Comparison of ENCODE assay signal across 9 cellular contexts in genomic region chr7:87148332-87148955, GRCh38. TPM values are rescaled to one million over a fixed set of nuclear protein-coding genes. Genes with fewer than 3 reads are reported as not detected.
DNase-seq lines count a peak whose midpoint lies in the region; ATAC-seq and TF ChIP-seq lines count a peak whose summit lies in the region.
"Had no signal": no experiment of that assay in that cellular context is flagged by ENCODE, and none has a peak within 500 bp of the region (broad histone marks: within the 10 kb centered on the region; RNA-seq: fewer than 3 reads in every experiment).

No MANE protein-coding gene starts in this region.

- H3K4ac ChIP-seq in mesenchymal stem cell (ENCODE audit: low read depth in 1 of 2, low read length in 2 of 2) = no peak overlapping the region

- TF ChIP-seq CTCF in DOHH2 (IDR thresholded peaks at IDR 0.05; ENCODE audit: low read depth, low read length, poor library complexity, severe bottlenecking) (peak; percentile 87), astrocyte of the cerebellum (IDR thresholded peaks at IDR 0.05; ENCODE audit: low read depth, low read length, missing control alignments) (peak; percentile 44)

- H3K36me3 Mint-ChIP-seq in activated CD8-positive, alpha-beta memory T cell treated with anti-CD3 and anti-CD28 coated beads, Interleukin-2, amount 10 ng/mL, durations not matched to agents 7 days and 5 days = peaks cover under 1% of the 10 kb centered on the region

- H3K27ac Mint-ChIP-seq in activated CD8-positive, alpha-beta memory T cell treated with anti-CD3 and anti-CD28 coated beads, Interleukin-2, amount 10 ng/mL, durations not matched to agents 7 days and 5 days = no peak overlapping the region

- H4K20me1 ChIP-seq in DOHH2 (ENCODE audit: control insufficient read depth, insufficient read depth, low read depth, low read length) = no peaks in the 10 kb centered on the region

- H3K18ac ChIP-seq in mesenchymal stem cell (ENCODE audit: low read depth in 1 of 2, low read length in 2 of 2) = no peak overlapping the region

- no peak overlapping the region for H4K91ac ChIP-seq in mesenchymal stem cell (ENCODE audit: low read length)

- peaks cover 22% of the 10 kb centered on the region; the same call in 1 of the 2 replicates for H3F3A ChIP-seq in DOHH2 (ENCODE audit: control insufficient read depth, insufficient read depth)

- no peak overlapping the region for H4K8ac ChIP-seq in mesenchymal stem cell (ENCODE audit: low read length)

- CTCF ChIA-PET in activated CD8-positive, alpha-beta memory T cell treated with anti-CD3 and anti-CD28 coated beads, Interleukin-2, amount 10 ng/mL, durations not matched to agents 7 days and 5 days (lab: Charles Lee) = interaction anchor here (0.7 to 6.1 kb wide), 22 partner anchors 9 to 243 kb away, joined by 3 to 42 read pairs (median 4); partner anchors contain the start of genes ELAPOR2 and TMEM243

- no peak overlapping the region for H2AFZ ChIP-seq in mesenchymal stem cell (ENCODE audit: low read depth, low read length)

- H3K4me1 Mint-ChIP-seq in activated CD8-positive, alpha-beta memory T cell treated with anti-CD3 and anti-CD28 coated beads, Interleukin-2, amount 10 ng/mL, durations not matched to agents 7 days and 5 days = peaks cover 23% of the 10 kb centered on the region

- H3K4me3 ChIP-seq in DOHH2 (ENCODE audit: low read length) = no peak overlapping the region
- no peak overlapping the region for H3K4me3 ChIP-seq in Jurkat, Clone E6-1 (ENCODE audit: low read length)
- H3K4me3 ChIP-seq in astrocyte of the cerebellum (ENCODE audit: low read depth, low read length) = no peak overlapping the region
- no peak overlapping the region for H3K4me3 ChIP-seq in mesenchymal stem cell (ENCODE audit: insufficient read depth in 1 of 2, low read depth in 1 of 2, low read length in 2 of 2)
- H3K4me3 ChIP-seq in effector memory CD4-positive, alpha-beta T cell (ENCODE audit: insufficient read depth, low read depth, low read length, poor library complexity, severe bottlenecking) = no peak overlapping the region
- H3K4me3 ChIP-seq: SK-N-MC had no signal

- H3K4me1 ChIP-seq in DOHH2 (ENCODE audit: control insufficient read depth, low read length) (peaks cover 45% of the 10 kb centered on the region), mesenchymal stem cell (ENCODE audit: control insufficient read depth, insufficient read depth, low read depth, low read length) (no peaks in the 10 kb centered on the region)
- no peaks in the 10 kb centered on the region for H3K4me1 ChIP-seq in effector memory CD4-positive, alpha-beta T cell (ENCODE audit: control insufficient read depth, insufficient read depth, low read length, poor library complexity, severe bottlenecking)

- no peak overlapping the region for H3K4me3 Mint-ChIP-seq in activated CD8-positive, alpha-beta memory T cell treated with anti-CD3 and anti-CD28 coated beads, Interleukin-2, amount 10 ng/mL, durations not matched to agents 7 days and 5 days

- no peaks in the 10 kb centered on the region for H3K27me3 ChIP-seq in DOHH2 (ENCODE audit: control insufficient read depth, low read length)
- H3K27me3 ChIP-seq in mesenchymal stem cell (ENCODE audit: control insufficient read depth in 1 of 2, insufficient read depth in 1 of 2, low read length in 2 of 2) = no peaks in the 10 kb centered on the region
- H3K27me3 ChIP-seq in effector memory CD4-positive, alpha-beta T cell (replicated peaks; ENCODE audit: control insufficient read depth, insufficient read depth, low read length, poor library complexity, severe bottlenecking) = no peaks in the 10 kb centered on the region

- DNase-seq in Jurkat, Clone E6-1 (ENCODE audit: low read depth, low spot score) = peak; percentile 23
- DNase-seq in astrocyte of the cerebellum (ENCODE audit: low read depth) (peak; percentile 31), mesenchymal stem cell (peak; percentile 62), NCI-H146 (lab: John Stamatoyannopoulos, UW) (no peak)
- no peak for DNase-seq in effector memory CD4-positive, alpha-beta T cell
- DNase-seq in activated CD8-positive, alpha-beta memory T cell treated with anti-CD3 and anti-CD28 coated beads, Interleukin-2, amount 10 ng/mL, durations not matched to agents 7 days and 5 days = no peak

- H3K23ac ChIP-seq in mesenchymal stem cell (ENCODE audit: low read length in 2 of 2) = no peak overlapping the region

- H3K27ac ChIP-seq in DOHH2 (ENCODE audit: low read depth, low read length) = no peak overlapping the region
- no peak overlapping the region for H3K27ac ChIP-seq in mesenchymal stem cell (ENCODE audit: low read length, poor library complexity, severe bottlenecking)
- no peak overlapping the region for H3K27ac ChIP-seq in effector memory CD4-positive, alpha-beta T cell (ENCODE audit: insufficient read depth, low read length, poor library complexity, severe bottlenecking)
- H3K27ac ChIP-seq: SK-N-MC had no signal

- no peaks in the 10 kb centered on the region for H3K79me1 ChIP-seq in mesenchymal stem cell (replicated peaks; ENCODE audit: low read length, poor library complexity, severe bottlenecking)

- H3K9me2 ChIP-seq in DOHH2 (replicated peaks; ENCODE audit: control insufficient read depth, low read length) = no peaks in the 10 kb centered on the region

- no peaks in the 10 kb centered on the region for H3K9me3 Mint-ChIP-seq in activated CD8-positive, alpha-beta memory T cell treated with anti-CD3 and anti-CD28 coated beads, Interleukin-2, amount 10 ng/mL, durations not matched to agents 7 days and 5 days (ENCODE audit: low read depth)

- H2BK120ac ChIP-seq in mesenchymal stem cell (ENCODE audit: low read depth, low read length) = no peak overlapping the region

- H2BK12ac ChIP-seq in mesenchymal stem cell (ENCODE audit: low read length in 2 of 2) = no peak overlapping the region

- in situ Hi-C loops in astrocyte of the cerebellum (cut with HindIII; ENCODE audit: low sequenced_read_pairs) = loop anchor here (25.0 kb wide), 1 partner anchor 186 kb away; no protein-coding TSS in a partner anchor

- H3K79me2 ChIP-seq in DOHH2 (ENCODE audit: control insufficient read depth, low read length) = peaks cover 24% of the 10 kb centered on the region

- H3K36me3 ChIP-seq in DOHH2 (ENCODE audit: control insufficient read depth, low read length) (peaks cover 14% of the 10 kb centered on the region), mesenchymal stem cell (ENCODE audit: control insufficient read depth in 1 of 2, insufficient read depth in 2 of 2, low read depth in 1 of 2, low read length in 2 of 2) (no peaks in the 10 kb centered on the region)
- H3K36me3 ChIP-seq in effector memory CD4-positive, alpha-beta T cell (ENCODE audit: control insufficient read depth, insufficient read depth, low read length) = no peaks in the 10 kb centered on the region

- ATAC-seq in GM21576 (IDR thresholded peaks at IDR 0.05; ENCODE audit: unreplicated experiment) = no peak
- ATAC-seq in activated CD8-positive, alpha-beta memory T cell treated with anti-CD3 and anti-CD28 coated beads, Interleukin-2, amount 10 ng/mL, durations not matched to agents 7 days and 5 days = no peak

- H3K14ac ChIP-seq in mesenchymal stem cell (ENCODE audit: low read length in 2 of 2) = no peak overlapping the region

- peaks cover 15% of the 10 kb centered on the region; the same call in 1 of the 2 replicates for H3K9me3 ChIP-seq in DOHH2 (ENCODE audit: control insufficient read depth, insufficient read depth, low read length)
- no peaks in the 10 kb centered on the region for H3K9me3 ChIP-seq in mesenchymal stem cell (ENCODE audit: control insufficient read depth, low read length)
- H3K9me3 ChIP-seq in effector memory CD4-positive, alpha-beta T cell (ENCODE audit: control insufficient read depth, low read length) = no peaks in the 10 kb centered on the region

- no peak overlapping the region for H2BK5ac ChIP-seq in mesenchymal stem cell (ENCODE audit: low read depth, low read length, poor library complexity, severe bottlenecking)

- H3K4me2 ChIP-seq in DOHH2 (ENCODE audit: low read length) (0 out of 2 replicates have a peak overlapping the region, but pooled peaks have one; percentile 3), mesenchymal stem cell (ENCODE audit: low read length, poor library complexity, severe bottlenecking) (no peak overlapping the region)

- no CpG with 5 or more reads among the region's 1 CpG for WGBS in mesenchymal stem cell

- H2BK15ac ChIP-seq in mesenchymal stem cell (ENCODE audit: low read depth, poor library complexity, severe bottlenecking) = no peak overlapping the region

- H3K9ac ChIP-seq in mesenchymal stem cell (ENCODE audit: low read length) = peak overlapping the region; percentile 55

- no peak overlapping the region for H2AK5ac ChIP-seq in mesenchymal stem cell (ENCODE audit: low read length, severe bottlenecking)

- H3K27me3 Mint-ChIP-seq in activated CD8-positive, alpha-beta memory T cell treated with anti-CD3 and anti-CD28 coated beads, Interleukin-2, amount 10 ng/mL, durations not matched to agents 7 days and 5 days = no peaks in the 10 kb centered on the region

RNA-seq across cellular contexts. Expression of gene DMTF1, which starts 3.8 kb away (rescaled TPM):
- 68.5 TPM for polyA plus RNA-seq in Jurkat, Clone E6-1 (2012; ENCODE audit: insufficient read depth, insufficient read length)
- 36.8 TPM for polyA plus RNA-seq in mesenchymal stem cell (2013, experiment 1 of 2)
- 34.2 TPM for polyA plus RNA-seq in mesenchymal stem cell (2013, experiment 2 of 2)
- total RNA-seq in activated CD8-positive, alpha-beta memory T cell treated with anti-CD3 and anti-CD28 coated beads, Interleukin-2, amount 10 ng/mL, durations not matched to agents 7 days and 5 days = 100 to 1,000 TPM; 104 to 121 TPM

Comparison
In these comparisons a context has a peak if more than half of its experiments do, and no peak if none do; other contexts are left out.
1. DNase-seq: peak in Jurkat, Clone E6-1 (single experiment), astrocyte of the cerebellum (single experiment) and mesenchymal stem cell (single experiment); none in effector memory CD4-positive, alpha-beta T cell (0 of 3), NCI-H146 (single experiment) and activated CD8-positive, alpha-beta memory T cell treated with anti-CD3 and anti-CD28 coated beads, Interleukin-2, amount 10 ng/mL, durations not matched to agents 7 days and 5 days (single experiment).